10 cellular contexts compared by ENCODE assay signal in genomic region chr5:155728857-155729683, GRCh38.
DNase-seq lines count a peak whose midpoint lies in the region; ATAC-seq, FAIRE-seq and TF ChIP-seq lines count a peak whose summit lies in the region.
"Had no signal": no experiment of that assay in that cellular context is flagged by ENCODE, and none has a peak within 500 bp of the region (broad histone marks: within the 10 kb centered on the region; RNA-seq: fewer than 3 reads in every experiment).

No MANE protein-coding gene starts in this region.

- peak overlapping the region; percentile 55 for H3K4me3 ChIP-seq in osteoblast (ENCODE audit: insufficient read depth, low read length)
- H3K4me3 ChIP-seq: lung had no signal

- no peak for TF ChIP-seq POLR2A in GM12892 (IDR thresholded peaks at IDR 0.05; ENCODE audit: low read depth, low read length)

- DNase-seq in COLO668 (lab: John Stamatoyannopoulos, UW; ENCODE audit: unreplicated experiment) = peak; percentile 55
- DNase-seq in NCI-H2171 treated with DMSO at 0.1 percent for 48 hours (lab: John Stamatoyannopoulos, UW) = peak; percentile 71
- DNase-seq in globus pallidus (ENCODE audit: low spot score) = peak; percentile 47
- peak; percentile 62 for DNase-seq in osteoblast (ENCODE audit: insufficient read length, low spot score, missing footprints)
- DNase-seq in T-helper 17 cell = no peak
- no peak for DNase-seq in GM10248 (ENCODE audit: extremely low spot score)
- DNase-seq in GM12892 (ENCODE audit: insufficient read length) = no peak

- no peak for TF ChIP-seq CTCF in osteoblast (IDR thresholded peaks at IDR 0.05; ENCODE audit: extremely low read depth, low read depth, low read length)
- no peak for TF ChIP-seq CTCF in GM10248 (IDR thresholded peaks at IDR 0.05; ENCODE audit: control extremely low read depth, extremely low read depth, low read depth, missing control alignments)

- no peaks in the 10 kb centered on the region for H3K4me1 Mint-ChIP-seq in T-helper 17 cell
- H3K4me1 Mint-ChIP-seq: IgD-negative memory B cell had no signal

- no peaks in the 10 kb centered on the region for H3K79me2 ChIP-seq in osteoblast (ENCODE audit: insufficient read depth, low read length)

- ATAC-seq in T-helper 17 cell (no peak), GM21515 (IDR thresholded peaks at IDR 0.05; ENCODE audit: unreplicated experiment) (no peak)

- H3K36me3 ChIP-seq in osteoblast (ENCODE audit: insufficient read depth, low read length) = no peaks in the 10 kb centered on the region

- H3K27ac ChIP-seq in osteoblast (ENCODE audit: low read depth, low read length) = no peak overlapping the region

- FAIRE-seq in GM12892 (lab: Jason Lieb, UNC) = no peak

- peak overlapping the region; percentile 67 for H3K4me2 ChIP-seq in osteoblast (ENCODE audit: insufficient read depth, low read length)

- CTCF ChIA-PET in GM10248 (lab: Yijun Ruan, JAX) = no interaction called here

- H3K9me3 ChIP-seq in osteoblast (ENCODE audit: low read depth, low read length) (no peaks in the 10 kb centered on the region), T-helper 17 cell (ENCODE audit: control insufficient read depth, low read length, poor library complexity, severe bottlenecking) (no peaks in the 10 kb centered on the region)

- no peak overlapping the region for H3K27ac Mint-ChIP-seq in T-helper 17 cell
- H3K27ac Mint-ChIP-seq: IgD-negative memory B cell had no signal

- POLR2A ChIA-PET in GM10248 (lab: Yijun Ruan, JAX) = no interaction called here

- H4K20me1 ChIP-seq in osteoblast (ENCODE audit: insufficient read depth, low read length) = no peaks in the 10 kb centered on the region

- no peaks in the 10 kb centered on the region for H3K36me3 Mint-ChIP-seq in T-helper 17 cell (ENCODE audit: low read depth)

- no peak overlapping the region for H3K4me3 Mint-ChIP-seq in T-helper 17 cell

- no peak overlapping the region for H2AFZ ChIP-seq in osteoblast (ENCODE audit: low read length)

- H3K27me3 ChIP-seq in osteoblast (ENCODE audit: insufficient read depth, low read length) = peaks cover 27% of the 10 kb centered on the region

- H3K4me1 ChIP-seq in osteoblast (ENCODE audit: insufficient read depth, low read length) = no peaks in the 10 kb centered on the region

- H3K27me3 Mint-ChIP-seq in T-helper 17 cell = peaks cover 44% of the 10 kb centered on the region

Comparison
In these comparisons a context has a peak if more than half of its experiments do, and no peak if none do; other contexts are left out.
1. DNase-seq: peak in COLO668 (single experiment), NCI-H2171 treated with DMSO at 0.1 percent for 48 hours (single experiment), globus pallidus (single experiment) and osteoblast (single experiment); none in T-helper 17 cell (0 of 3), GM10248 (single experiment) and GM12892 (single experiment).